ENCODE assay signal across 8 cellular contexts in the genomic region with DNA sequence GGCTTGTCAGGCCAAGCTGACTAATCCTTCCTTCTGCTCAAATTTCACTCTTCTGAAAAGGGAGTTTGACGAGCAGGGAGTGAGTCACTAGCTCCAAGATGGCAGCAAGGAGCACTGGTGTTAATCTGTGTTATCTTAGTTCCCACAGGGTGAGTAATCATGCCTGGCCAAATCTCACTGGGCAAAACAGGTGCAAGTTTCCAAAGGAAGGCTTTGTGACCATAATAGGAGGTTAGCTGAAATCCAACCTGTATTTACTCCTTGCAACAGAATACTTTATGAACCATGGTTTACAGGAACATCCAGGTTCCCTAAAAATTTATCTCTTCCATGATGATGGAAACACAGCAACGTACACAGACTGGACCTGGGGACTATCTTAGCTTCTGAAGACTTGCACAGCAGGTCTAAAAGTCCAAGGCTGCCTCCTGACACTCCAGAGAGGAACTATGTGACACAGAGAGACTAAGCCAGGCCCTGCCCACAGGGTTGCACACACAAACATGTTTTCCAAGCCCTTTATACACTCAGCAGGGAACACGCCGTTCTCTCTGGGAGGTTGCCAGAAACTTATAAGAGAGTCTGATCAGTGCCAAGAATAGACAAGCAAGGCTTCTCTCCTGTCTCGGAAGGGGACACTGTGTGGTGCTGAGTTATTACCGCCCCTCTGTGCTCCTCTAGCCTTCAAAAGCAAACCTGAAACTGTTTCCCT. TPM values are rescaled to one million over a fixed set of nuclear protein-coding genes. Genes with fewer than 3 reads are reported as not detected.
DNase-seq lines count a peak whose midpoint lies in the region; ATAC-seq and TF ChIP-seq lines count a peak whose summit lies in the region.

No MANE protein-coding gene starts in this region.

- no peak for TF ChIP-seq CTCF in HFF-Myc (IDR thresholded peaks at IDR 0.05; ENCODE audit: low read depth, low read length, missing control alignments)
- no peak for TF ChIP-seq CTCF in RWPE2 (IDR thresholded peaks at IDR 0.05; ENCODE audit: poor library complexity, severe bottlenecking)
- no peak for TF ChIP-seq CTCF in foreskin fibroblast (IDR thresholded peaks at IDR 0.05; ENCODE audit: low read depth, low read length)

- H3K27me3 Mint-ChIP-seq in naive thymus-derived CD8-positive, alpha-beta T cell = peaks cover 2 to 25% (median 7%) of the 10 kb centered on the region in 5 donors

- POLR2A ChIA-PET in naive thymus-derived CD8-positive, alpha-beta T cell (lab: Charles Lee) = no interaction called here

- H3K4me3 Mint-ChIP-seq in naive thymus-derived CD8-positive, alpha-beta T cell = no peak overlapping the region

- H3K36me3 Mint-ChIP-seq in naive thymus-derived CD8-positive, alpha-beta T cell = no peaks in the 10 kb centered on the region

- H3K27me3 ChIP-seq in RWPE2 (ENCODE audit: insufficient read depth, poor library complexity, severe bottlenecking) = no peaks in the 10 kb centered on the region

- no peak overlapping the region for H3K27ac Mint-ChIP-seq in naive thymus-derived CD8-positive, alpha-beta T cell

- H3K36me3 ChIP-seq in RWPE2 (ENCODE audit: low read depth) = no peaks in the 10 kb centered on the region

- ATAC-seq in RWPE2 (ENCODE audit: low read depth) = peak; percentile 96
- ATAC-seq in HG03571 (IDR thresholded peaks at IDR 0.05; ENCODE audit: unreplicated experiment) = no peak
- no peak for ATAC-seq in naive thymus-derived CD8-positive, alpha-beta T cell

- peak overlapping the region; percentile 35 for H3K27ac ChIP-seq in RWPE2 (ENCODE audit: poor library complexity, severe bottlenecking)

- DNase-seq in HFF-Myc (ENCODE audit: extremely low read depth, low read depth) (peak; percentile 53), RWPE2 (ENCODE audit: low spot score) (no peak), foreskin fibroblast (peak; percentile 79 to 85), occipital lobe (lab: John Stamatoyannopoulos, UW) (peak; percentile 75), NCI-H2227 (lab: John Stamatoyannopoulos, UW; ENCODE audit: unreplicated experiment) (no peak), cerebellar nuclear complex (lab: John Stamatoyannopoulos, UW) (no peak)
- no peak for DNase-seq in naive thymus-derived CD8-positive, alpha-beta T cell

- no peaks in the 10 kb centered on the region for H3K9me3 ChIP-seq in RWPE2 (ENCODE audit: severe bottlenecking)

- H3K4me1 ChIP-seq in RWPE2 (ENCODE audit: insufficient read depth, poor library complexity, severe bottlenecking) = peaks cover 17% of the 10 kb centered on the region

- peaks cover 0 to 4% (median 0%) of the 10 kb centered on the region in 4 donors for H3K4me1 Mint-ChIP-seq in naive thymus-derived CD8-positive, alpha-beta T cell

- H3K4me3 ChIP-seq in HFF-Myc (replicated peaks; ENCODE audit: low read depth, low read length) (no peak overlapping the region), RWPE2 (ENCODE audit: severe bottlenecking) (no peak overlapping the region), foreskin fibroblast (ENCODE audit: low read depth in 1 of 2, low read length in 2 of 2) (no peak overlapping the region)

- H3K9me3 Mint-ChIP-seq in naive thymus-derived CD8-positive, alpha-beta T cell = no peaks in the 10 kb centered on the region

RNA-seq across cellular contexts. Expression of a gene that starts 46.3 kb away (rescaled TPM):
- total RNA-seq in occipital lobe = 11.7 TPM
- total RNA-seq in naive thymus-derived CD8-positive, alpha-beta T cell = 1 to 10 TPM; 1.7 to 2.2 TPM
- not detected for polyA plus RNA-seq in naive thymus-derived CD8-positive, alpha-beta T cell

Comparison
In these comparisons a context has a peak if more than half of its experiments do, and no peak if none do; other contexts are left out.
1. DNase-seq: peak in HFF-Myc (single experiment), foreskin fibroblast (2 of 2) and occipital lobe (single experiment); none in RWPE2 (single experiment), NCI-H2227 (single experiment), cerebellar nuclear complex (0 of 2) and naive thymus-derived CD8-positive, alpha-beta T cell (0 of 10).